Comparison of ENCODE assay signal across 9 cellular contexts in genomic region chr9:8356406-8356805, GRCh38.
"Had no signal": no experiment of that assay in that cellular context is flagged by ENCODE, and none has a peak within 500 bp of the region (broad histone marks: within the 10 kb centered on the region; RNA-seq: fewer than 3 reads in every experiment).

No MANE protein-coding gene starts in this region.

- H3K4me3 Mint-ChIP-seq: HFFc6, IgD-negative memory B cell had no signal

- H3K4me3 ChIP-seq: GM23248, HAP-1 had no signal

- H3K4me1 ChIP-seq: HAP-1 had no signal

- H3K27me3 Mint-ChIP-seq: IgD-negative memory B cell had no signal

- H3K4me1 Mint-ChIP-seq: IgD-negative memory B cell had no signal

- H3K27ac ChIP-seq: GM23248, HL-60 had no signal

- DNase-seq: GM23248, GOT3, H7, HFFc6 had no signal

- H3K9me3 ChIP-seq: HAP-1 had no signal

- FAIRE-seq: HepG2 had no signal

- H3K36me3 ChIP-seq: HAP-1 had no signal

- H3K9ac ChIP-seq: GM23248 had no signal

- H3K27ac Mint-ChIP-seq: HFFc6, IgD-negative memory B cell had no signal

- H3K36me3 Mint-ChIP-seq: IgD-negative memory B cell had no signal

- H2AFZ ChIP-seq: GM23248 had no signal

- ATAC-seq: HCT116, HepG2 had no signal

- H3K9me3 Mint-ChIP-seq: IgD-negative memory B cell had no signal
